In genomic region chr9:129567842-129568559, GRCh38 we compare ENCODE assay signal across 8 cellular contexts. TPM values are rescaled to one million over a fixed set of nuclear protein-coding genes. Genes with fewer than 3 reads are reported as not detected.
DNase-seq lines count a peak whose midpoint lies in the region; ATAC-seq, FAIRE-seq and TF ChIP-seq lines count a peak whose summit lies in the region.

No MANE protein-coding gene starts in this region.

- TF ChIP-seq POLR2A in IMR-90 (IDR thresholded peaks at IDR 0.05; ENCODE audit: low read depth, low read length) (no peak), K562 (conservative IDR thresholded peaks at IDR 0.05) (no peak), spleen (IDR thresholded peaks at IDR 0.05) (no peak)

- DNase-seq in IMR-90: peak; percentile 70
- peak; percentile 59 to 76 (median 60) for DNase-seq in K562 (ENCODE audit: extremely low read depth in 1 of 4, low spot score in 3 of 4)
- DNase-seq in iris pigment epithelial cell (ENCODE audit: low read depth): peak; percentile 67
- no peak for DNase-seq in spleen
- no peak for DNase-seq in GM19239 (ENCODE audit: insufficient read length, low spot score)
- no peak for DNase-seq in NCI-H2196 (lab: John Stamatoyannopoulos, UW; ENCODE audit: unreplicated experiment)

- H3K18ac ChIP-seq in IMR-90 (ENCODE audit: low read depth, low read length): peak overlapping the region; percentile 16

- no peak for TF ChIP-seq EP300 in K562 (IDR thresholded peaks at IDR 0.05; ENCODE audit: low read length)

- ATAC-seq in IMR-90 (ENCODE audit: low read depth) (peak; percentile 72), K562 (peak; percentile 44), GM19395 (IDR thresholded peaks at IDR 0.05; ENCODE audit: unreplicated experiment) (no peak)

- no peak overlapping the region for H3K9ac ChIP-seq in BLaER1
- peak overlapping the region; percentile 16 for H3K9ac ChIP-seq in IMR-90 (ENCODE audit: low read depth, low read length)
- peak overlapping the region in 1 of 2 experiments; percentile 90; a peak in 2 of 4 replicates for H3K9ac ChIP-seq in K562 (ENCODE audit: insufficient read depth in 1 of 2, low read depth in 2 of 2, low read length in 2 of 2)

- dilution Hi-C loops in IMR-90 (cut with HindIII; ENCODE audit: low sequenced_read_pairs, unreplicated experiment): no loop called here

- H3K23ac ChIP-seq in IMR-90 (ENCODE audit: low read depth, low read length): peak overlapping the region; percentile 89

- H3K9me1 ChIP-seq in IMR-90 (ENCODE audit: insufficient read depth, low read length) (peaks cover 14% of the 10 kb centered on the region), K562 (ENCODE audit: control insufficient read depth, insufficient read depth, low read length) (no peaks in the 10 kb centered on the region)

- H2BK20ac ChIP-seq in IMR-90 (ENCODE audit: low read depth, low read length): peak overlapping the region; percentile 72; the same call in 1 of the 2 replicates

- peak overlapping the region; percentile 90 for H3K56ac ChIP-seq in IMR-90 (ENCODE audit: extremely low read depth, insufficient read depth, low read length)

- H2BK5ac ChIP-seq in IMR-90 (ENCODE audit: low read depth, low read length, poor library complexity, severe bottlenecking): peak overlapping the region; percentile 98

- intact Hi-C loops in IMR-90 (cut with micrococcal nuclease) (loop anchor here (1.0 to 2.0 kb wide), 2 partner anchors 71 to 392 kb away; no protein-coding TSS in a partner anchor), K562 (cut with micrococcal nuclease) (loop anchor here (2.0 kb wide), 1 partner anchor 79 kb away; no protein-coding TSS in a partner anchor), spleen (cut with DNase I; ENCODE audit: low total_unique reads) (no loop called here)

- H2AK5ac ChIP-seq in IMR-90 (ENCODE audit: low read depth, low read length): peak overlapping the region; percentile 94

- H4K20me1 ChIP-seq in BLaER1 (no peaks in the 10 kb centered on the region), IMR-90 (ENCODE audit: insufficient read depth, low read length) (no peaks in the 10 kb centered on the region), K562 (replicated peaks; ENCODE audit: control insufficient read depth, insufficient read depth, low read length) (no peaks in the 10 kb centered on the region)

- CTCF ChIA-PET in IMR-90 (lab: Yijun Ruan, JAX): no interaction called here
- CTCF ChIA-PET in K562 (lab: Yijun Ruan, JAX; ENCODE audit: low intra/inter-chr PET ratio): no interaction called here

- peak overlapping the region; percentile 89 for H3K14ac ChIP-seq in IMR-90 (replicated peaks; ENCODE audit: low read depth, low read length)

- FAIRE-seq in K562 (lab: Jason Lieb, UNC): no peak
- no peak for FAIRE-seq in GM19239 (lab: Jason Lieb, UNC)

- POLR2A ChIA-PET in IMR-90 (lab: Charles Lee; ENCODE audit: unreplicated experiment) (no interaction called here), K562 (lab: Yijun Ruan, JAX) (interaction anchor here (1.0 kb wide), 1 partner anchor 390 kb away, joined by 3 read pairs; the partner anchor contains the start of gene IER5L)

- peak overlapping the region; percentile 43; the same call in 2 of the 3 replicates for H2BK15ac ChIP-seq in IMR-90 (ENCODE audit: low read depth, low read length)

- H3K36me3 ChIP-seq in BLaER1 (no peaks in the 10 kb centered on the region), IMR-90 (ENCODE audit: control insufficient read depth, insufficient read depth, low read length) (no peaks in the 10 kb centered on the region), K562 (ENCODE audit: control insufficient read depth, insufficient read depth, low read length) (no peaks in the 10 kb centered on the region), spleen (no peaks in the 10 kb centered on the region)

- TF ChIP-seq RAD21 in IMR-90 (IDR thresholded peaks at IDR 0.05; ENCODE audit: low read length) (no peak; the same call in 1 of the 2 replicates), K562 (CRISPR knock-in tag; conservative IDR thresholded peaks at IDR 0.05 in 1 of 2, IDR thresholded peaks at IDR 0.05 in 1 of 2) (no peak)

- peak overlapping the region; percentile 92 for H4K91ac ChIP-seq in IMR-90 (ENCODE audit: insufficient read depth, low read depth, low read length)

- H3K27me3 ChIP-seq in BLaER1: peaks cover 44% of the 10 kb centered on the region
- no peaks in the 10 kb centered on the region for H3K27me3 ChIP-seq in IMR-90 (ENCODE audit: control insufficient read depth, insufficient read depth, low read length)
- no peaks in the 10 kb centered on the region for H3K27me3 ChIP-seq in K562 (ENCODE audit: control insufficient read depth in 2 of 2, insufficient read depth in 2 of 2, low read length in 2 of 2)
- peaks cover 0 to 42% (median 19%) of the 10 kb centered on the region in 7 donors for H3K27me3 ChIP-seq in spleen (replicated peaks in 1 of 7)

- H3K4me2 ChIP-seq in BLaER1: peak overlapping the region; percentile 83
- peak overlapping the region; percentile 61 for H3K4me2 ChIP-seq in IMR-90 (ENCODE audit: low read depth, low read length)
- H3K4me2 ChIP-seq in K562 (ENCODE audit: insufficient read depth, low read length): peak overlapping the region; percentile 65

- H2AFZ ChIP-seq in IMR-90 (replicated peaks; ENCODE audit: low read length, poor library complexity): peak overlapping the region; percentile 86
- peak overlapping the region; percentile 71 for H2AFZ ChIP-seq in K562 (ENCODE audit: low read depth, low read length)

- WGBS in IMR-90 (ENCODE audit: extremely low coverage in 2 of 2, insufficient read length in 1 of 2), 2 experiments: 2% methylated on average over 12 of the region's 27 CpGs; no CpG with 5 or more reads in 1 of the 2 experiments
- WGBS in K562 (ENCODE audit: insufficient coverage, low coverage, missing lambda C conversion rate): 7% methylated on average over 24 of the region's 27 CpGs
- WGBS in spleen, 5 donors: 5 to 8% (median 7%) methylated on average over 18 to 27 of the region's 27 CpGs

- TF ChIP-seq CTCF in IMR-90 (conservative IDR thresholded peaks at IDR 0.05; ENCODE audit: low read depth, low read length) (0 out of 2 replicates have a peak, but pooled peaks have one; percentile 9), K562 (IDR thresholded peaks at IDR 0.05 in 2 of 3, conservative IDR thresholded peaks at IDR 0.05 in 1 of 3; ENCODE audit: insufficient read depth in 2 of 3, low read depth in 1 of 3, low read length in 3 of 3) (no peak), spleen (IDR thresholded peaks at IDR 0.05 in 8 of 11, conservative IDR thresholded peaks at IDR 0.05 in 3 of 11) (no peak)

- no peaks in the 10 kb centered on the region for H3K79me2 ChIP-seq in K562 (ENCODE audit: control insufficient read depth, insufficient read depth, low read length)

- H3K79me1 ChIP-seq in IMR-90 (ENCODE audit: low read depth in 1 of 2, low read length in 2 of 2): peaks cover 0 to 24% of the 10 kb centered on the region in 2 experiments; a peak in 2 of 4 replicates

- H3K9me3 ChIP-seq in BLaER1 (no peaks in the 10 kb centered on the region), IMR-90 (ENCODE audit: control insufficient read depth, insufficient read depth, low read length) (no peaks in the 10 kb centered on the region), K562 (replicated peaks; ENCODE audit: control insufficient read depth, insufficient read depth, low read depth, low read length) (0 out of 2 replicates have a peak, but pooled peaks cover 1% of the 10 kb centered on the region), spleen (no peaks in the 10 kb centered on the region)

- H4K8ac ChIP-seq in IMR-90 (ENCODE audit: low read depth in 2 of 2, low read length in 2 of 2): peak overlapping the region; percentile 81 to 94

- H3K4me1 ChIP-seq in BLaER1 (peaks cover 28% of the 10 kb centered on the region), IMR-90 (ENCODE audit: control insufficient read depth, insufficient read depth, low read length) (peaks cover 30% of the 10 kb centered on the region), K562 (replicated peaks in 1 of 2; ENCODE audit: control insufficient read depth in 2 of 2, insufficient read depth in 2 of 2, low read length in 2 of 2) (peaks cover 27 to 43% of the 10 kb centered on the region in 2 experiments), spleen (peaks cover 0 to 43% (median 35%) of the 10 kb centered on the region in 6 donors)

- BruUV-seq in IMR-90 (replicated peaks; lab: Mats Ljungman, UMichigan) (no TSS peak), K562 (replicated peaks; lab: Mats Ljungman, UMichigan) (no TSS peak)

- H2BK120ac ChIP-seq in IMR-90 (ENCODE audit: low read depth, low read length): peak overlapping the region; percentile 12

- H3K4ac ChIP-seq in IMR-90 (ENCODE audit: low read depth, low read length): peak overlapping the region; percentile 98

- peak overlapping the region; percentile 97 for H2AK9ac ChIP-seq in IMR-90 (replicated peaks; ENCODE audit: low read depth, low read length, poor library complexity)

- peak overlapping the region; percentile 61 for H3K4me3 ChIP-seq in BLaER1
- H3K4me3 ChIP-seq in IMR-90 (ENCODE audit: insufficient read depth, low read depth, low read length): peak overlapping the region; percentile 28
- H3K4me3 ChIP-seq in K562: peak overlapping the region; percentile 42
- H3K4me3 ChIP-seq in spleen: peak overlapping the region; percentile 18 to 68 (median 28)

- no peak overlapping the region for H3K27ac ChIP-seq in BLaER1
- peak overlapping the region; percentile 26 for H3K27ac ChIP-seq in IMR-90 (ENCODE audit: insufficient read depth, low read length)
- H3K27ac ChIP-seq in K562 (ENCODE audit: extremely low read depth, low read depth, low read length): peak overlapping the region; percentile 25; the same call in 1 of the 3 replicates
- peak overlapping the region in 7 of 8 donors; percentile 45 to 76 (median 63) for H3K27ac ChIP-seq in spleen

- peak overlapping the region; percentile 10 for H4K5ac ChIP-seq in IMR-90 (ENCODE audit: low read depth, low read length)

- in situ Hi-C loops in IMR-90 (cut with MboI; ENCODE audit: low sequenced_read_pairs): no loop called here
- in situ Hi-C loops in K562 (cut with MboI): no loop called here

RNA-seq across cellular contexts. Expression of gene C9orf50, which starts 52.9 kb away (rescaled TPM):
- not detected in 2 replicates for total RNA-seq in IMR-90 (2012; rRNA removed)
- polyA plus RNA-seq in IMR-90 (2012; rRNA removed): 0.09 and 0.20 TPM in 2 replicates
- 0.06 and 0.19 TPM in 2 replicates for polyA plus RNA-seq in IMR-90 (2012; cell fraction: cytosol; rRNA removed)
- polyA plus RNA-seq in IMR-90 (2012; cell fraction: nucleus; rRNA removed; ENCODE audit: low replicate concordance): 0.42 and 0.54 TPM in 2 replicates
- not detected in 2 replicates for total RNA-seq in K562 (2011; cell fraction: chromatin; rRNA removed; ENCODE audit: low replicate concordance)
- not detected in 2 replicates for total RNA-seq in K562 (2011; cell fraction: nucleolus; rRNA removed)
- total RNA-seq in K562 (2011; cell fraction: nucleoplasm; rRNA removed): not detected in 2 replicates
- 0.12 TPM in 1 of 2 replicates, not detected in the other for total RNA-seq in K562 (2014; rRNA removed)
- total RNA-seq in K562 (2014; rRNA removed; fragmentation: Illumina TruSeq; extraction: Trizol): not detected in 2 replicates
- not detected in 2 replicates for total RNA-seq in K562 (2015; rRNA removed; fragmentation: Illumina TruSeq; extraction: Trizol)
- not detected in 2 replicates for total RNA-seq in K562 (2021)
- polyA plus RNA-seq in K562 (2011; rRNA removed): not detected in 2 replicates
- not detected in 2 replicates for polyA plus RNA-seq in K562 (2011; cell fraction: cytosol; rRNA removed)
- polyA plus RNA-seq in K562 (2011; cell fraction: nucleus; rRNA removed): not detected in 2 replicates
- polyA plus RNA-seq in K562 (2012): not detected in 2 replicates
- not detected in 2 replicates for polyA plus RNA-seq in K562 (2014; fragmentation: Illumina TruSeq; extraction: Trizol)
- not detected for polyA plus RNA-seq in K562 (2014; fragmentation: Nextera tagmentation; extraction: Ambion mirVana)
- polyA plus RNA-seq in K562 (2014; rRNA removed): not detected in 2 replicates
- not detected in 2 replicates for polyA minus RNA-seq in K562 (2011; rRNA and poly(A)+ RNA removed)
- polyA minus RNA-seq in K562 (2011; cell fraction: cytosol; rRNA and poly(A)+ RNA removed): not detected in 2 replicates
- polyA minus RNA-seq in K562 (2011; cell fraction: nucleus; rRNA and poly(A)+ RNA removed): not detected in 2 replicates
- total RNA-seq in spleen: under 1 TPM in 1 of 7 donors, not detected in 6; 0.22 TPM
- under 1 TPM; 0.12 to 0.46 (median 0.16) TPM for polyA plus RNA-seq in spleen

RNA-seq across cellular contexts. Expression of gene NTMT1, which starts 58.0 kb away (rescaled TPM):
- total RNA-seq in IMR-90 (2012; rRNA removed) (67.8 and 68.1 TPM in 2 replicates), K562 (2014; rRNA removed) (116 and 120 TPM in 2 replicates), K562 (2014; rRNA removed; fragmentation: Illumina TruSeq; extraction: Trizol) (49.6 and 59.2 TPM in 2 replicates), K562 (2015; rRNA removed; fragmentation: Illumina TruSeq; extraction: Trizol) (74.3 and 78.1 TPM in 2 replicates), K562 (2021) (108 and 110 TPM in 2 replicates), spleen (10 to 100 TPM; 22.8 to 49.3 (median 35.8) TPM)
- polyA plus RNA-seq in IMR-90 (2012; rRNA removed) (88.1 and 108 TPM in 2 replicates), K562 (2011; rRNA removed) (74.7 and 79.2 TPM in 2 replicates), K562 (2014; fragmentation: Illumina TruSeq; extraction: Trizol) (80.6 and 113 TPM in 2 replicates), K562 (2014; fragmentation: Nextera tagmentation; extraction: Ambion mirVana) (10 to 100 TPM; 42.1 to 67.0 TPM), K562 (2014; rRNA removed) (111 and 121 TPM in 2 replicates), spleen (10 to 100 TPM; 24.8 to 50.5 (median 39.1) TPM)
- polyA plus RNA-seq in IMR-90 (2012; cell fraction: cytosol; rRNA removed): 57.5 and 92.6 TPM in 2 replicates
- 56.2 and 66.4 TPM in 2 replicates for polyA plus RNA-seq in IMR-90 (2012; cell fraction: nucleus; rRNA removed; ENCODE audit: low replicate concordance)
- total RNA-seq in K562 (2011; cell fraction: chromatin; rRNA removed; ENCODE audit: low replicate concordance): 28.6 and 94.1 TPM in 2 replicates
- total RNA-seq in K562 (2011; cell fraction: nucleolus; rRNA removed): 70.3 and 71.4 TPM in 2 replicates
- total RNA-seq in K562 (2011; cell fraction: nucleoplasm; rRNA removed): 51.0 and 57.9 TPM in 2 replicates
- polyA plus RNA-seq in K562 (2011; cell fraction: cytosol; rRNA removed): 89.1 and 124 TPM in 2 replicates
- 42.9 and 47.3 TPM in 2 replicates for polyA plus RNA-seq in K562 (2011; cell fraction: nucleus; rRNA removed)
- 42.1 and 72.6 TPM in 2 replicates for polyA plus RNA-seq in K562 (2012)
- 34.5 and 60.2 TPM in 2 replicates for polyA minus RNA-seq in K562 (2011; rRNA and poly(A)+ RNA removed)
- polyA minus RNA-seq in K562 (2011; cell fraction: cytosol; rRNA and poly(A)+ RNA removed): 23.4 and 42.2 TPM in 2 replicates
- polyA minus RNA-seq in K562 (2011; cell fraction: nucleus; rRNA and poly(A)+ RNA removed): 14.7 and 15.7 TPM in 2 replicates

Comparison
In these comparisons a context has a peak if more than half of its experiments do, and no peak if none do; other contexts are left out.
1. DNase-seq: peak in IMR-90 (single experiment), K562 (4 of 4) and iris pigment epithelial cell (single experiment); none in spleen (single experiment), GM19239 (single experiment) and NCI-H2196 (single experiment).
2. Peak in every context shown above with its lines, with median percentiles within 50 percentile points of each other: H3K4me2 ChIP-seq and H3K4me3 ChIP-seq.